Comparison of ENCODE assay signal across 2 cellular contexts in the genomic region with DNA sequence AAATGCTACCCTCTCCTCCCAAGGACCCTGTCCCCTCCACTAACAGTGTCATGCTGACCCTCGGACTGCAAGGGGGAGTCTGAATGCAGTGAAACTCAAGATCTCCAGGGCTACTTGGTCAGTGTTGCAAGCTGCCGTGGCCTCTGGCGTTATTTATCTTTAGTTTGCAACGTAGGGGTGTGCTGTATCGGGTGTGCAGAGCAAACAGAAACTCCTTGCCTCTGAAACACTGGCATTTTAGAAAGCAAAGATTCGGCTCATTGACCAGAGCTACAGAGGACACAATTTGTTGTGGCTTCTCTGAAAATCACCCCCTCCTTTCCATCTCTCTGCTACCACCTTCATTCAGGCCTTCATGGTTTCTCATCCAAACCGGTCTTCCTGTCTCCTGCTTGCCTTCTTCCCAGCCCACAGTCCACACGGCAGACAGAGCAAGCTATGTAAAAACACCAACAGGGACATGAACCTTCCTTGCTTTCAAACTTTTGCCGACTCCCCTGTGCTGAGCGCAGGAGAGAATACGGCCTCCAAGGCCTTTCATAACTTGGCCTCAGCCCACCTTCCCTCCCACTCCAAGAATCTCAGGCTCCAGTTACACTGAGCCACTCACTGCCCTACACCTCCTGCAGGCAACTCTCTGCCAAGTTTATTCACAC.
A peak's percentile ranks its signal among the peaks of the same experiment; 100 is the strongest.
TF ChIP-seq lines count a peak whose summit lies in the region.

No MANE protein-coding gene starts in this region.

TF ChIP-seq in IMR-90, 13 proteins besides CTCF, POLR2A, EP300 and RAD21 (continued from another document):
- no peak for TF ChIP-seq USF2 (IDR thresholded peaks at IDR 0.05; ENCODE audit: low read depth, low read length)

TF ChIP-seq in liver, 16 proteins besides CTCF, POLR2A, EP300 and RAD21 (continued from another document):
- TF ChIP-seq JUND (IDR thresholded peaks at IDR 0.05) (no peak), FOXA2 (IDR thresholded peaks at IDR 0.05) (no peak), ATF3 (IDR thresholded peaks at IDR 0.05) (no peak), NR2F2 (IDR thresholded peaks at IDR 0.05) (no peak), MAX (IDR thresholded peaks at IDR 0.05) (peak; percentile 14), SP1 (IDR thresholded peaks at IDR 0.05) (peak; percentile 55), EGR1 (IDR thresholded peaks at IDR 0.05; ENCODE audit: low read depth in 2 of 2) (no peak), TAF1 (conservative IDR thresholded peaks at IDR 0.05) (peak; percentile 37), RXRA (IDR thresholded peaks at IDR 0.05) (peak in 1 of 2 donors; percentile 35)
- TF ChIP-seq, protein P1, sequence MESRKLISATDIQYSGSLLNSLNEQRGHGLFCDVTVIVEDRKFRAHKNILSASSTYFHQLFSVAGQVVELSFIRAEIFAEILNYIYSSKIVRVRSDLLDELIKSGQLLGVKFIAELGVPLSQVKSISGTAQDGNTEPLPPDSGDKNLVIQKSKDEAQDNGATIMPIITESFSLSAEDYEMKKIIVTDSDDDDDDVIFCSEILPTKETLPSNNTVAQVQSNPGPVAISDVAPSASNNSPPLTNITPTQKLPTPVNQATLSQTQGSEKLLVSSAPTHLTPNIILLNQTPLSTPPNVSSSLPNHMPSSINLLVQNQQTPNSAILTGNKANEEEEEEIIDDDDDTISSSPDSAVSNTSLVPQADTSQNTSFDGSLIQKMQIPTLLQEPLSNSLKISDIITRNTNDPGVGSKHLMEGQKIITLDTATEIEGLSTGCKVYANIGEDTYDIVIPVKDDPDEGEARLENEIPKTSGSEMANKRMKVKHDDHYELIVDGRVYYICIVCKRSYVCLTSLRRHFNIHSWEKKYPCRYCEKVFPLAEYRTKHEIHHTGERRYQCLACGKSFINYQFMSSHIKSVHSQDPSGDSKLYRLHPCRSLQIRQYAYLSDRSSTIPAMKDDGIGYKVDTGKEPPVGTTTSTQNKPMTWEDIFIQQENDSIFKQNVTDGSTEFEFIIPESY (IDR thresholded peaks at IDR 0.05) = no peak
- TF ChIP-seq, protein P2, sequence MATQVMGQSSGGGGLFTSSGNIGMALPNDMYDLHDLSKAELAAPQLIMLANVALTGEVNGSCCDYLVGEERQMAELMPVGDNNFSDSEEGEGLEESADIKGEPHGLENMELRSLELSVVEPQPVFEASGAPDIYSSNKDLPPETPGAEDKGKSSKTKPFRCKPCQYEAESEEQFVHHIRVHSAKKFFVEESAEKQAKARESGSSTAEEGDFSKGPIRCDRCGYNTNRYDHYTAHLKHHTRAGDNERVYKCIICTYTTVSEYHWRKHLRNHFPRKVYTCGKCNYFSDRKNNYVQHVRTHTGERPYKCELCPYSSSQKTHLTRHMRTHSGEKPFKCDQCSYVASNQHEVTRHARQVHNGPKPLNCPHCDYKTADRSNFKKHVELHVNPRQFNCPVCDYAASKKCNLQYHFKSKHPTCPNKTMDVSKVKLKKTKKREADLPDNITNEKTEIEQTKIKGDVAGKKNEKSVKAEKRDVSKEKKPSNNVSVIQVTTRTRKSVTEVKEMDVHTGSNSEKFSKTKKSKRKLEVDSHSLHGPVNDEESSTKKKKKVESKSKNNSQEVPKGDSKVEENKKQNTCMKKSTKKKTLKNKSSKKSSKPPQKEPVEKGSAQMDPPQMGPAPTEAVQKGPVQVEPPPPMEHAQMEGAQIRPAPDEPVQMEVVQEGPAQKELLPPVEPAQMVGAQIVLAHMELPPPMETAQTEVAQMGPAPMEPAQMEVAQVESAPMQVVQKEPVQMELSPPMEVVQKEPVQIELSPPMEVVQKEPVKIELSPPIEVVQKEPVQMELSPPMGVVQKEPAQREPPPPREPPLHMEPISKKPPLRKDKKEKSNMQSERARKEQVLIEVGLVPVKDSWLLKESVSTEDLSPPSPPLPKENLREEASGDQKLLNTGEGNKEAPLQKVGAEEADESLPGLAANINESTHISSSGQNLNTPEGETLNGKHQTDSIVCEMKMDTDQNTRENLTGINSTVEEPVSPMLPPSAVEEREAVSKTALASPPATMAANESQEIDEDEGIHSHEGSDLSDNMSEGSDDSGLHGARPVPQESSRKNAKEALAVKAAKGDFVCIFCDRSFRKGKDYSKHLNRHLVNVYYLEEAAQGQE (IDR thresholded peaks at IDR 0.05) = no peak
TF ChIP-seq in liver: peak in this region for 7.
